ENCODE assay signal across 27 cellular contexts in the genomic region with DNA sequence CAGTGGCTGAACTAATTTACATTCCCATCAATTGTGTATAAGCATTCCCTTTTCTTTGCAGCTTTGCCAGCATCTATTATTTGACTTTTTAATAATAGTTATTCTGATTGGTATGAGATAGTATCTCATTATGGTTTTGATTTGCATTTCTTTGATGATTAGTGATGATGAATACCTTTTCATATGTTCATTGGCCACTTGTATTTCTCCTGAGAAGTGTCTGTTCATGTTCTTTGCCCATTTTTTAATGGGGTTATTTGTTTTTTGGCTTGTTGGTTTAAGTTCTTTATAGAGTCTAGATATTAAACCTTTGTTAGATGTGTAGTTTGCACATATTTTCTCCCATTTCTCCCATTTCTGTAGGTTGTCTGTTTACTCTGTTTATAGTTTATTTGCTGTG. TPM values are rescaled to one million over a fixed set of nuclear protein-coding genes. Genes with fewer than 3 reads are reported as not detected.
"Had no signal": no experiment of that assay in that cellular context is flagged by ENCODE, and none has a peak within 500 bp of the region (broad histone marks: within the 10 kb centered on the region; RNA-seq: fewer than 3 reads in every experiment).

No MANE protein-coding gene starts in this region.

- DNase-seq: stimulated activated CD4-positive, alpha-beta T cell treated with anti-CD3 and anti-CD28 coated beads, Interleukin-2, amount 100 ng/mL, for 48 hours; stimulated activated CD4-positive, alpha-beta T cell treated with anti-CD3 and anti-CD28 coated beads, Interleukin-4, amount 100 ng/mL, for 1 hour; stimulated activated CD4-positive, alpha-beta T cell treated with anti-CD3 and anti-CD28 coated beads, Interleukin-4, amount 100 ng/mL, for 24 hours; stimulated activated CD4-positive, alpha-beta T cell treated with anti-CD3 and anti-CD28 coated beads, Interleukin-4, amount 100 ng/mL, for 4 hours; stimulated activated CD8-positive, alpha-beta memory T cell treated with anti-CD3 and anti-CD28 coated beads, Interleukin-4, amount 100 ng/mL, for 48 hours; stimulated activated naive B cell treated with anti-CD40 and anti-IgM and Interleukin-4, amounts not matched to agents 10 μg/mL and 1 μg/mL and 100 μg/mL, for 72 hours; stimulated activated naive CD4-positive, alpha-beta T cell; stimulated activated naive CD4-positive, alpha-beta T cell treated with Interleukin-2 at 50 U/mL for 16 hours; stimulated activated naive CD8-positive, alpha-beta T cell treated with anti-CD3 and anti-CD28 coated beads, Interleukin-15, amount 100 ng/mL, for 72 hours; stimulated activated naive CD8-positive, alpha-beta T cell treated with anti-CD3 and anti-CD28 coated beads, Interleukin-15, Interleukin-2, amounts not matched to agents 100 U/mL and 50 U/mL, for 24 hours; stomach; substantia nigra; testis; thyroid gland; tibial artery; transverse colon; trophoblast cell; upper lobe of left lung; upper lobe of right lung; uterus had no signal

- FAIRE-seq: urothelium cell line had no signal

- H3K27me3 ChIP-seq: stomach, suprapubic skin, testis, thyroid gland, tibial artery, tibial nerve, transverse colon, upper lobe of left lung, upper lobe of right lung, uterus, vagina had no signal

- H3K36me3 ChIP-seq: stomach, suprapubic skin, thoracic aorta, thyroid gland, transverse colon, upper lobe of left lung, upper lobe of right lung, uterus, vagina had no signal

- ATAC-seq: stimulated activated effector memory CD8-positive, alpha-beta T cell treated with anti-CD3 and anti-CD28 coated beads, Interleukin-12 subunit alpha, Interleukin-12 subunit beta, amount 100 ng/mL, for 72 hours; stimulated activated memory B cell treated with anti-CD40 and anti-IgM and Interleukin-4, amounts not matched to agents 10 μg/mL and 1 μg/mL and 100 μg/mL, for 72 hours; stimulated activated naive B cell treated with anti-CD40 and anti-IgM and Interleukin-4, amounts not matched to agents 10 μg/mL and 1 μg/mL and 100 μg/mL, for 72 hours; stimulated activated naive CD8-positive, alpha-beta T cell treated with anti-CD3 and anti-CD28 coated beads, Interleukin-15, amount 100 ng/mL, for 72 hours; stimulated activated naive CD8-positive, alpha-beta T cell treated with anti-CD3 and anti-CD28 coated beads, Interleukin-15, Interleukin-2, amounts not matched to agents 100 U/mL and 50 U/mL, for 24 hours; upper lobe of right lung had no signal

- H3K27ac ChIP-seq: stomach, suprapubic skin, testis, thoracic aorta, thyroid gland, tibial artery, tibial nerve, transverse colon, upper lobe of left lung, upper lobe of right lung, uterus, vagina had no signal

- H3K9me3 ChIP-seq: testis, thyroid gland, upper lobe of right lung had no signal

- H3K4me1 ChIP-seq: stomach, suprapubic skin, testis, thyroid gland, tibial artery, tibial nerve, transverse colon, upper lobe of left lung, upper lobe of right lung, uterus, vagina had no signal

- H3K4me3 ChIP-seq: stomach, suprapubic skin, testis, thoracic aorta, thyroid gland, tibial artery, tibial nerve, transverse colon, upper lobe of left lung, upper lobe of right lung, uterus, vagina had no signal

RNA-seq across cellular contexts. Expression of a gene that starts 16.6 kb away (rescaled TPM):
- total RNA-seq: thoracic aorta, tibial nerve had no signal
